ENCODE assay signal across 21 cellular contexts in the genomic region with DNA sequence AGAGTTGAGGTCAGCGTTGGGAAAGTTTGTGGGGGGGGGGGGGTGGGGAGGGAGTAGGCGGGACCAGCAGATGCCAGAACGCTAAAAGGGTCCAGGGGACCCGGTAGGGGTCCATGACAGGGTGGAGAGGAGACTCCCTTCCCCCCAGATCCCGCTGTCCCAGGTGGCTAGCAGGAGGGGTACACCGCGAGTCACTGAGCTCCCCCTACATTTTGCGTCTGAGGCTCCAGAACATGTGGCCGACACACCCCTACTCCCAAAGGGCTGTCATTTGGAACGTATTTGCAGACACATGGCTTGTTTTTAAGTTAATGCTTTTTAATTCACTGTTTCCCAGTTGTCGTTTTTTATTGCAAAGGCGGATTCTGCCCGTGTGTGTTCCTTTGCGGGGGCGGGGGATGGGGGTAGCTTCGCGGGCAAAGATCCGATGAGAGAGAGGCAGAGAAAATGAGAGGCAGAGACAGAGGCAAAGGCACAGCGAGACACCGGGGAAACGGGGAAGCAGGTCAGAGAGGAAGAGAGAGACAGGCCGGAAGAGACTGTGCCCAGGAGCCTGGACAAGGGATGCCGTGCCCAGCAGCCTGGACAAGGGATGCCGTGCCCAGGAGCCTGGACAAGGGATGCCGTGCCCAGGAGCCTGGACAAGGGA.
A peak's percentile ranks its signal among the peaks of the same experiment; 100 is the strongest.
DNase-seq lines count a peak whose midpoint lies in the region; ATAC-seq and TF ChIP-seq lines count a peak whose summit lies in the region.
"Had no signal": no experiment of that assay in that cellular context is flagged by ENCODE, and none has a peak within 500 bp of the region (broad histone marks: within the 10 kb centered on the region; RNA-seq: fewer than 3 reads in every experiment).

No MANE protein-coding gene starts in this region.

- ATAC-seq in GM18511 (IDR thresholded peaks at IDR 0.05; ENCODE audit: unreplicated experiment) (no peak), T-cell (replicated peaks in 1 of 4) (no peak)
- ATAC-seq: gastrocnemius medialis; PC-3; stimulated activated naive CD8-positive, alpha-beta T cell treated with anti-CD3 and anti-CD28 coated beads, Interleukin-15, Interleukin-2, amounts not matched to agents 100 U/mL and 50 U/mL, for 24 hours had no signal

- H3K9me3 Mint-ChIP-seq in Calu3 (ENCODE audit: low read depth, unreplicated experiment), result no peaks in the 10 kb centered on the region
- peaks cover 9% of the 10 kb centered on the region for H3K9me3 Mint-ChIP-seq in glutamatergic neuron (ENCODE audit: unreplicated experiment)
- no peaks in the 10 kb centered on the region for H3K9me3 Mint-ChIP-seq in neural crest cell
- no peaks in the 10 kb centered on the region for H3K9me3 Mint-ChIP-seq in T-cell

- H3K27me3 ChIP-seq in HUES64 (ENCODE audit: insufficient read depth, low read length), result peaks cover 83% of the 10 kb centered on the region

- H3K4me1 Mint-ChIP-seq in Calu3 (ENCODE audit: low read depth, unreplicated experiment), result no peaks in the 10 kb centered on the region
- peaks cover 28% of the 10 kb centered on the region for H3K4me1 Mint-ChIP-seq in glutamatergic neuron (ENCODE audit: low read depth, unreplicated experiment)
- peaks cover 40% of the 10 kb centered on the region for H3K4me1 Mint-ChIP-seq in neural crest cell
- peaks cover 0 to 20% (median 16%) of the 10 kb centered on the region in 3 donors for H3K4me1 Mint-ChIP-seq in T-cell

- POLR2A ChIA-PET in T-cell (lab: Charles Lee), result no interaction called here

- H3K4me1 ChIP-seq in HUES64 (ENCODE audit: insufficient read depth, low read length), result peaks cover 13% of the 10 kb centered on the region; the same call in 1 of the 2 replicates
- H3K4me1 ChIP-seq: parathyroid adenoma had no signal

- CTCF ChIA-PET in Calu3 (lab: Charles Lee) (interaction anchor here (3.2 kb wide), 1 partner anchor 177 kb away, joined by 16 read pairs; no protein-coding TSS in a partner anchor), T-cell (lab: Charles Lee) (interaction anchor here in 1 of 2 donors (0.6 kb wide), 1 partner anchor 516 kb away, joined by 3 read pairs; no protein-coding TSS in a partner anchor)

- H3K27me3 Mint-ChIP-seq in Calu3 (ENCODE audit: unreplicated experiment), result peaks cover 36% of the 10 kb centered on the region
- H3K27me3 Mint-ChIP-seq in glutamatergic neuron (ENCODE audit: unreplicated experiment), result peaks cover 15% of the 10 kb centered on the region
- peaks cover 95% of the 10 kb centered on the region for H3K27me3 Mint-ChIP-seq in neural crest cell (ENCODE audit: low read depth)
- peaks cover 41 to 68% of the 10 kb centered on the region in 2 donors for H3K27me3 Mint-ChIP-seq in T-cell

- intact Hi-C loops in Calu3 (cut with micrococcal nuclease; ENCODE audit: unreplicated experiment), result no loop called here

- H3K27ac Mint-ChIP-seq in Calu3 (ENCODE audit: unreplicated experiment) (no peak overlapping the region), glutamatergic neuron (ENCODE audit: unreplicated experiment) (peak overlapping the region; percentile 74), neural crest cell (ENCODE audit: unreplicated experiment) (no peak overlapping the region), T-cell (no peak overlapping the region)

- no peaks in the 10 kb centered on the region for H3K9me3 ChIP-seq in HUES64 (ENCODE audit: insufficient read depth, low read depth, low read length)
- H3K9me3 ChIP-seq: gastrocnemius medialis had no signal

- H3K4me3 Mint-ChIP-seq in Calu3 (ENCODE audit: low read depth, unreplicated experiment) (peak overlapping the region; percentile 83), glutamatergic neuron (ENCODE audit: unreplicated experiment) (peak overlapping the region; percentile 82), neural crest cell (peak overlapping the region; percentile 76), T-cell (peak overlapping the region in 1 of 3 donors; percentile 55)

- no peak for TF ChIP-seq CTCF in Calu3 (IDR thresholded peaks at IDR 0.05; ENCODE audit: unreplicated experiment)
- TF ChIP-seq CTCF in glutamatergic neuron (IDR thresholded peaks at IDR 0.05; ENCODE audit: partially characterized antibody, unreplicated experiment), result no peak
- no peak for TF ChIP-seq CTCF in neural crest cell (conservative IDR thresholded peaks at IDR 0.05)

- H3K9ac ChIP-seq in HUES64 (ENCODE audit: low read depth, low read length), result no peak overlapping the region
- H3K9ac ChIP-seq: parathyroid adenoma had no signal

- peak overlapping the region; percentile 55; the same call in 1 of the 2 replicates for H3K4me3 ChIP-seq in HUES64 (ENCODE audit: low read length)

- no peak for DNase-seq in Calu3
- no peak for DNase-seq in glutamatergic neuron
- DNase-seq in neural crest cell (ENCODE audit: low read depth, low spot score), result no peak
- DNase-seq in stimulated activated CD8-positive, alpha-beta memory T cell treated with anti-CD3 and anti-CD28 coated beads, Interleukin-4, amount 100 ng/mL, for 48 hours, result no peak
- DNase-seq in NCI-H446 treated with DMSO at 0.1 percent for 48 hours (lab: John Stamatoyannopoulos, UW), result no peak
- DNase-seq in T-cell, result no peak
- DNase-seq: activated CD4-positive, CD25-positive, alpha-beta regulatory T cell treated with anti-CD3 and anti-CD28 coated beads, Interleukin-2, amount 50 U/mL, for 72 hours; COR-L47; EL; gastrocnemius medialis; HCEC 1CT; NCI-H1436 treated with DMSO at 0.1 percent for 48 hours; NCI-H2171 treated with DMSO at 0.1 percent for 48 hours; NCI-H82; PC-3; stimulated activated naive CD8-positive, alpha-beta T cell treated with anti-CD3 and anti-CD28 coated beads, Interleukin-15, Interleukin-2, amounts not matched to agents 100 U/mL and 50 U/mL, for 24 hours; trophoblast cell had no signal

- WGBS in HUES64, result 18% methylated on average over 24 of the region's 25 CpGs

- H3K36me3 ChIP-seq in HUES64 (ENCODE audit: insufficient read depth, low read length), result no peaks in the 10 kb centered on the region
- H3K36me3 ChIP-seq: cardiac muscle cell, gastrocnemius medialis had no signal

- BruUV-seq in Calu3 (replicated peaks; lab: Mats Ljungman, UMichigan), result no TSS peak

- H3K27ac ChIP-seq in HUES64 (ENCODE audit: low read depth, low read length), result no peak overlapping the region
- H3K27ac ChIP-seq: cardiac muscle cell, gastrocnemius medialis, parathyroid adenoma had no signal

- H3K36me3 Mint-ChIP-seq in Calu3 (ENCODE audit: insufficient read depth, unreplicated experiment), result peaks cover 17% of the 10 kb centered on the region
- H3K36me3 Mint-ChIP-seq in glutamatergic neuron (ENCODE audit: unreplicated experiment), result no peaks in the 10 kb centered on the region
- no peaks in the 10 kb centered on the region for H3K36me3 Mint-ChIP-seq in neural crest cell (ENCODE audit: low read depth)
- H3K36me3 Mint-ChIP-seq in T-cell, result no peaks in the 10 kb centered on the region
